ENCODE assay signal across 1 cellular context in genomic region chr4:121829511-121829910, GRCh38.
TF ChIP-seq lines count a peak whose summit lies in the region.

No MANE protein-coding gene starts in this region.

TF ChIP-seq in K562, 482 proteins besides CTCF, POLR2A, EP300 and RAD21:
- TF ChIP-seq TEAD4 (IDR thresholded peaks at IDR 0.05; ENCODE audit: low read length) (peak; percentile 12; the same call in 1 of the 2 replicates), TEAD4 (CRISPR knock-in tag; IDR thresholded peaks at IDR 0.05; ENCODE audit: borderline replicate concordance) (no peak), PBX2 (CRISPR knock-in tag; IDR thresholded peaks at IDR 0.05; ENCODE audit: low read depth) (no peak), PBX2 (tag; conservative IDR thresholded peaks at IDR 0.05; ENCODE audit: low read depth) (no peak), SIX5 (IDR thresholded peaks at IDR 0.05; ENCODE audit: borderline replicate concordance in 1 of 2, insufficient read depth in 1 of 2, low read depth in 1 of 2, low read length in 2 of 2) (no peak), MAFG (tag; conservative IDR thresholded peaks at IDR 0.05) (no peak), MAX (CRISPR knock-in tag; IDR thresholded peaks at IDR 0.05) (no peak)
- TF ChIP-seq, protein P1, sequence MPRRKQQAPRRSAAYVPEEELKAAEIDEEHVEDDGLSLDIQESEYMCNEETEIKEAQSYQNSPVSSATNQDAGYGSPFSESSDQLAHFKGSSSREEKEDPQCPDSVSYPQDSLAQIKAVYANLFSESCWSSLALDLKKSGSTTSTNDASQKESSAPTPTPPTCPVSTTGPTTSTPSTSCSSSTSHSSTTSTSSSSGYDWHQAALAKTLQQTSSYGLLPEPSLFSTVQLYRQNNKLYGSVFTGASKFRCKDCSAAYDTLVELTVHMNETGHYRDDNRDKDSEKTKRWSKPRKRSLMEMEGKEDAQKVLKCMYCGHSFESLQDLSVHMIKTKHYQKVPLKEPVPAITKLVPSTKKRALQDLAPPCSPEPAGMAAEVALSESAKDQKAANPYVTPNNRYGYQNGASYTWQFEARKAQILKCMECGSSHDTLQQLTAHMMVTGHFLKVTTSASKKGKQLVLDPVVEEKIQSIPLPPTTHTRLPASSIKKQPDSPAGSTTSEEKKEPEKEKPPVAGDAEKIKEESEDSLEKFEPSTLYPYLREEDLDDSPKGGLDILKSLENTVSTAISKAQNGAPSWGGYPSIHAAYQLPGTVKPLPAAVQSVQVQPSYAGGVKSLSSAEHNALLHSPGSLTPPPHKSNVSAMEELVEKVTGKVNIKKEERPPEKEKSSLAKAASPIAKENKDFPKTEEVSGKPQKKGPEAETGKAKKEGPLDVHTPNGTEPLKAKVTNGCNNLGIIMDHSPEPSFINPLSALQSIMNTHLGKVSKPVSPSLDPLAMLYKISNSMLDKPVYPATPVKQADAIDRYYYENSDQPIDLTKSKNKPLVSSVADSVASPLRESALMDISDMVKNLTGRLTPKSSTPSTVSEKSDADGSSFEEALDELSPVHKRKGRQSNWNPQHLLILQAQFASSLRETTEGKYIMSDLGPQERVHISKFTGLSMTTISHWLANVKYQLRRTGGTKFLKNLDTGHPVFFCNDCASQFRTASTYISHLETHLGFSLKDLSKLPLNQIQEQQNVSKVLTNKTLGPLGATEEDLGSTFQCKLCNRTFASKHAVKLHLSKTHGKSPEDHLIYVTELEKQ (CRISPR knock-in tag; IDR thresholded peaks at IDR 0.05) = no peak
